In the genomic region with DNA sequence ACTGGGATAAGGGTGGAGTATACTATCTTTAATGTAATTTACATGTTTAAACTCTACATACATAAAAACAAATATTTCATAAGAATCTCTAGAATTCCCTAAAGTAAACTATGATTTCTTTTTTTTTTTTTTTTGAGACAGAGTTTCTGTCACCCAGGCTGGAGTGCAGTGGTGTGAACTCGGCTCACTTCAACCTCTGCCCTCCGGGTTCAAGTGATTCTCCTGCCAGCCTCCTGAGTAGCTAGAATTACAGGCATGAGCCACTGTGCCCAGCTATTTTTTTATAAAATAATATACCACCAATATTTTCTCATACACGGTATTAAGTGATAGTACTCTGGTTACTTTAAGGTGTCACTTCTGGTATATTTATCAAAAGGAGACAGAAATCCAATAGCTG, we compare ENCODE assay signal across 32 cellular contexts.
DNase-seq lines count a peak whose midpoint lies in the region; ATAC-seq, FAIRE-seq and TF ChIP-seq lines count a peak whose summit lies in the region.
"Had no signal": no experiment of that assay in that cellular context is flagged by ENCODE, and none has a peak within 500 bp of the region (broad histone marks: within the 10 kb centered on the region; RNA-seq: fewer than 3 reads in every experiment).

No MANE protein-coding gene starts in this region.

- H3K4me3 ChIP-seq in GM12878, result no peak overlapping the region
- H3K4me3 ChIP-seq in smooth muscle cell, result no peak overlapping the region
- H3K4me3 ChIP-seq: A549, adrenal gland, gastroesophageal sphincter, GM23248, MG63, neural progenitor cell, PC-9 had no signal

- H2AFZ ChIP-seq in GM12878 (ENCODE audit: control insufficient read depth, low read depth, low read length), result no peak overlapping the region
- H2AFZ ChIP-seq in smooth muscle cell (ENCODE audit: low read depth), result no peak overlapping the region
- H2AFZ ChIP-seq: GM23248, neural progenitor cell, PC-9 had no signal

- H3K36me3 ChIP-seq in GM12878 (ENCODE audit: control insufficient read depth in 2 of 2, insufficient read depth in 2 of 2, low read length in 1 of 2), result no peaks in the 10 kb centered on the region
- no peaks in the 10 kb centered on the region for H3K36me3 ChIP-seq in smooth muscle cell (ENCODE audit: low read depth)
- H3K36me3 ChIP-seq: adrenal gland, gastroesophageal sphincter, MG63, neural progenitor cell had no signal

- CTCF ChIA-PET in CD4-positive, alpha-beta T cell (lab: Charles Lee), result no interaction called here
- CTCF ChIA-PET in GM12878 (lab: Yijun Ruan, JAX), result interaction anchor here (0.6 to 1.0 kb wide), 4 partner anchors 26 to 194 kb away, joined by 3 read pairs; no protein-coding TSS in a partner anchor
- CTCF ChIA-PET in activated naive CD4-positive, alpha-beta T cell treated with anti-CD3 and anti-CD28 coated beads for 36 hours (lab: Charles Lee), result no interaction called here

- TF ChIP-seq CTCF in CD4-positive, alpha-beta T cell (IDR thresholded peaks at IDR 0.05), result no peak
- no peak for TF ChIP-seq CTCF in GM12878 (IDR thresholded peaks at IDR 0.05 in 2 of 3, conservative IDR thresholded peaks at IDR 0.05 in 1 of 3; ENCODE audit: control insufficient read depth in 2 of 3, extremely low read depth in 1 of 3, insufficient read depth in 1 of 3, low read depth in 3 of 3, low read length in 3 of 3)
- no peak for TF ChIP-seq CTCF in smooth muscle cell (IDR thresholded peaks at IDR 0.05; ENCODE audit: borderline replicate concordance, insufficient read depth, poor library complexity, severe bottlenecking)

- no TSS peak for BruUV-seq in GM12878 (replicated peaks; lab: Mats Ljungman, UMichigan)

- no peak for DNase-seq in CD4-positive, alpha-beta T cell
- DNase-seq in GM12878 (ENCODE audit: low read depth, low spot score) (no peak), left lobe of liver (ENCODE audit: low spot score) (no peak), smooth muscle cell (lab: John Stamatoyannopoulos, UW; ENCODE audit: unreplicated experiment) (no peak), SIG-M5 (lab: John Stamatoyannopoulos, UW) (no peak)
- no peak for DNase-seq in activated T-helper 2 cell treated with anti-CD3 and anti-CD28 coated beads, Interferon-gamma antibody, Interleukin-2, Interleukin-4, amounts not matched to agents 10 μg/mL and 5 μg/mL and 100 μg/mL, durations not matched to agents 14 hours and 24 hours and 36 hours (ENCODE audit: low spot score)
- DNase-seq in activated naive CD4-positive, alpha-beta T cell treated with anti-CD3 and anti-CD28 coated beads for 36 hours, result no peak
- DNase-seq: activated CD4-positive, alpha-beta memory T cell treated with anti-CD3 and anti-CD28 coated beads, Interleukin-2, amount 10 ng/mL, durations not matched to agents 7 days and 5 days; activated CD8-positive, alpha-beta memory T cell treated with anti-CD3 and anti-CD28 coated beads, Interleukin-2, amount 50 U/mL, for 4 hours; activated naive CD4-positive, alpha-beta T cell treated with Interleukin-2 at 50 U/mL for 16 hours; adrenal gland; cerebellar nuclear complex; DND-41; GF-D8; GM23248; hippocampal formation; KBM-7; mesenchymal stem cell; MG63; NCI-H187 treated with DMSO at 0.1 percent for 48 hours; NCI-H524 treated with DMSO at 0.1 percent for 48 hours; PC-9; posterior cingulate gyrus; SHP77; stimulated activated CD4-positive, alpha-beta T cell treated with anti-CD3 and anti-CD28 coated beads, Interleukin-4, amount 100 ng/mL, for 24 hours had no signal

- no peaks in the 10 kb centered on the region for H3K9me3 ChIP-seq in CD4-positive, alpha-beta T cell (ENCODE audit: control insufficient read depth, low read length)
- H3K9me3 ChIP-seq in GM12878 (replicated peaks; ENCODE audit: control insufficient read depth, insufficient read depth, low read length), result no peaks in the 10 kb centered on the region
- no peaks in the 10 kb centered on the region for H3K9me3 ChIP-seq in smooth muscle cell (replicated peaks; ENCODE audit: low read depth)
- H3K9me3 ChIP-seq: A549, adrenal gland, gastroesophageal sphincter, MG63 had no signal

- ATAC-seq in CD4-positive, alpha-beta T cell (ENCODE audit: poor library complexity), result no peak
- peak; percentile 17; the same call in 2 of the 3 replicates for ATAC-seq in GM12878
- peak; percentile 62 for ATAC-seq in left lobe of liver
- no peak for ATAC-seq in GM18873 (IDR thresholded peaks at IDR 0.05; ENCODE audit: low FRiP score, unreplicated experiment)
- ATAC-seq: A549, gastroesophageal sphincter had no signal

- SMC1A ChIA-PET in GM12878 (lab: Charles Lee; ENCODE audit: uncharacterized antibody, unreplicated experiment), result interaction anchor here (0.7 to 1.0 kb wide), 2 partner anchors 10 to 18 kb away, joined by 3 read pairs; no protein-coding TSS in a partner anchor

- H3K27ac ChIP-seq in CD4-positive, alpha-beta T cell (ENCODE audit: low read depth, low read length), result no peak overlapping the region
- H3K27ac ChIP-seq in GM12878 (ENCODE audit: control insufficient read depth, insufficient read depth) (no peak overlapping the region), smooth muscle cell (ENCODE audit: low read depth) (peak overlapping the region; percentile 2)
- H3K27ac ChIP-seq: A549, adrenal gland, GM23248, neural progenitor cell, PC-9 had no signal

- H3K4me2 ChIP-seq in GM12878 (ENCODE audit: control insufficient read depth, insufficient read depth) (no peak overlapping the region), smooth muscle cell (no peak overlapping the region)
- H3K4me2 ChIP-seq: A549, neural progenitor cell, PC-9 had no signal

- no peaks in the 10 kb centered on the region for H3F3A ChIP-seq in smooth muscle cell (ENCODE audit: low read depth)

- WGBS in GM12878 (ENCODE audit: insufficient coverage, insufficient replicate concordance, low lambda C conversion rate, missing lambda C conversion rate), result 76% methylated on average over 3 of the region's 3 CpGs
- WGBS in smooth muscle cell (ENCODE audit: low lambda C conversion rate), result 91% methylated on average over 3 of the region's 3 CpGs

- POLR2A ChIA-PET in CD4-positive, alpha-beta T cell (lab: Charles Lee), result no interaction called here
- POLR2A ChIA-PET in GM12878 (lab: Charles Lee), result no interaction called here

- no peaks in the 10 kb centered on the region for H3K4me1 ChIP-seq in GM12878 (ENCODE audit: control insufficient read depth, insufficient read depth, low read length)
- H3K4me1 ChIP-seq in smooth muscle cell (ENCODE audit: low read depth), result no peaks in the 10 kb centered on the region
- H3K4me1 ChIP-seq: A549, adrenal gland, neural progenitor cell had no signal

- no peaks in the 10 kb centered on the region for H3K79me2 ChIP-seq in GM12878 (ENCODE audit: control insufficient read depth, insufficient read depth, low read length)
- no peaks in the 10 kb centered on the region for H3K79me2 ChIP-seq in smooth muscle cell (ENCODE audit: low read depth)

- H3K27ac Mint-ChIP-seq in CD4-positive, alpha-beta T cell, result peak overlapping the region; percentile 13
- no peak overlapping the region for H3K27ac Mint-ChIP-seq in activated T-helper 2 cell treated with anti-CD3 and anti-CD28 coated beads, Interferon-gamma antibody, Interleukin-2, Interleukin-4, amounts not matched to agents 10 μg/mL and 5 μg/mL and 100 μg/mL, durations not matched to agents 14 hours and 24 hours and 36 hours
- H3K27ac Mint-ChIP-seq in activated naive CD4-positive, alpha-beta T cell treated with anti-CD3 and anti-CD28 coated beads for 36 hours, result no peak overlapping the region
- H3K27ac Mint-ChIP-seq: activated CD4-positive, alpha-beta memory T cell treated with anti-CD3 and anti-CD28 coated beads, Interleukin-2, amount 10 ng/mL, durations not matched to agents 7 days and 5 days; neural progenitor cell; T-helper 2 cell treated with Interferon-gamma antibody and Interleukin-4, amounts not matched to agents 5 μg/mL and 100 μg/mL, for 36 hours had no signal

- intact Hi-C loops in CD4-positive, alpha-beta T cell (cut with DNase I, micrococcal nuclease), result no loop called here
- intact Hi-C loops in GM12878 (cut with micrococcal nuclease; ENCODE audit: unreplicated experiment), result no loop called here
- intact Hi-C loops in activated T-helper 2 cell treated with anti-CD3 and anti-CD28 coated beads, Interferon-gamma antibody, Interleukin-2, Interleukin-4, amounts not matched to agents 10 μg/mL and 5 μg/mL and 100 μg/mL, durations not matched to agents 14 hours and 24 hours and 36 hours (cut with micrococcal nuclease), result no loop called here
- intact Hi-C loops in activated naive CD4-positive, alpha-beta T cell treated with anti-CD3 and anti-CD28 coated beads for 36 hours (cut with micrococcal nuclease), result no loop called here

- TF ChIP-seq EP300 in GM12878 (IDR thresholded peaks at IDR 0.05; ENCODE audit: borderline replicate concordance in 1 of 2, control insufficient read depth in 1 of 2, low read depth in 2 of 2, low read length in 2 of 2), result no peak

- TF ChIP-seq POLR2A in GM12878 (IDR thresholded peaks at IDR 0.05; ENCODE audit: low read depth, low read length), result no peak

- no peaks in the 10 kb centered on the region for H3K9me3 Mint-ChIP-seq in CD4-positive, alpha-beta T cell
- H3K9me3 Mint-ChIP-seq in activated T-helper 2 cell treated with anti-CD3 and anti-CD28 coated beads, Interferon-gamma antibody, Interleukin-2, Interleukin-4, amounts not matched to agents 10 μg/mL and 5 μg/mL and 100 μg/mL, durations not matched to agents 14 hours and 24 hours and 36 hours, result peaks cover 4% of the 10 kb centered on the region
- peaks cover 6% of the 10 kb centered on the region for H3K9me3 Mint-ChIP-seq in activated naive CD4-positive, alpha-beta T cell treated with anti-CD3 and anti-CD28 coated beads for 36 hours

- no peak for TF ChIP-seq RAD21 in GM12878 (IDR thresholded peaks at IDR 0.05; ENCODE audit: insufficient read depth, low read depth, low read length)

- H3K4me3 Mint-ChIP-seq in CD4-positive, alpha-beta T cell, result no peak overlapping the region
- H3K4me3 Mint-ChIP-seq in activated T-helper 2 cell treated with anti-CD3 and anti-CD28 coated beads, Interferon-gamma antibody, Interleukin-2, Interleukin-4, amounts not matched to agents 10 μg/mL and 5 μg/mL and 100 μg/mL, durations not matched to agents 14 hours and 24 hours and 36 hours (ENCODE audit: low read depth), result no peak overlapping the region
- no peak overlapping the region for H3K4me3 Mint-ChIP-seq in activated naive CD4-positive, alpha-beta T cell treated with anti-CD3 and anti-CD28 coated beads for 36 hours
- H3K4me3 Mint-ChIP-seq: activated CD4-positive, alpha-beta memory T cell treated with anti-CD3 and anti-CD28 coated beads, Interleukin-2, amount 10 ng/mL, durations not matched to agents 7 days and 5 days; neural progenitor cell; T-helper 2 cell treated with Interferon-gamma antibody and Interleukin-4, amounts not matched to agents 5 μg/mL and 100 μg/mL, for 36 hours had no signal

- RAD21 ChIA-PET in GM12878 (lab: Charles Lee; ENCODE audit: unreplicated experiment), result interaction anchor here (1.2 kb wide), 1 partner anchor 27 kb away, joined by 3 read pairs; no protein-coding TSS in a partner anchor

- FAIRE-seq in GM12878 (lab: Jason Lieb, UNC), result no peak
- FAIRE-seq: A549, D721Med had no signal

- in situ Hi-C loops in GM12878 (cut with MboI), result no loop called here

- H3K27me3 ChIP-seq in CD4-positive, alpha-beta T cell (ENCODE audit: control insufficient read depth, insufficient read depth, low read length), result no peaks in the 10 kb centered on the region
- H3K27me3 ChIP-seq in GM12878 (replicated peaks in 1 of 2; ENCODE audit: control insufficient read depth in 2 of 2, insufficient read depth in 2 of 2, low read length in 1 of 2) (no peaks in the 10 kb centered on the region), smooth muscle cell (ENCODE audit: low read depth) (no peaks in the 10 kb centered on the region)
- H3K27me3 ChIP-seq: adrenal gland, gastroesophageal sphincter, MG63, neural progenitor cell had no signal

- H4K20me1 ChIP-seq in GM12878 (ENCODE audit: control insufficient read depth, insufficient read depth) (no peaks in the 10 kb centered on the region), smooth muscle cell (ENCODE audit: low read depth) (no peaks in the 10 kb centered on the region)

- H3K4me1 Mint-ChIP-seq in CD4-positive, alpha-beta T cell (ENCODE audit: low read depth), result peaks cover 12% of the 10 kb centered on the region
- H3K4me1 Mint-ChIP-seq in activated T-helper 2 cell treated with anti-CD3 and anti-CD28 coated beads, Interferon-gamma antibody, Interleukin-2, Interleukin-4, amounts not matched to agents 10 μg/mL and 5 μg/mL and 100 μg/mL, durations not matched to agents 14 hours and 24 hours and 36 hours (ENCODE audit: low read depth), result no peaks in the 10 kb centered on the region
- peaks cover 2% of the 10 kb centered on the region for H3K4me1 Mint-ChIP-seq in activated naive CD4-positive, alpha-beta T cell treated with anti-CD3 and anti-CD28 coated beads for 36 hours (ENCODE audit: low read depth)
- H3K4me1 Mint-ChIP-seq: activated CD4-positive, alpha-beta memory T cell treated with anti-CD3 and anti-CD28 coated beads, Interleukin-2, amount 10 ng/mL, durations not matched to agents 7 days and 5 days; neural progenitor cell had no signal

- H3K36me3 Mint-ChIP-seq in CD4-positive, alpha-beta T cell (ENCODE audit: low read depth), result peaks cover 17% of the 10 kb centered on the region
- peaks cover 10% of the 10 kb centered on the region for H3K36me3 Mint-ChIP-seq in activated T-helper 2 cell treated with anti-CD3 and anti-CD28 coated beads, Interferon-gamma antibody, Interleukin-2, Interleukin-4, amounts not matched to agents 10 μg/mL and 5 μg/mL and 100 μg/mL, durations not matched to agents 14 hours and 24 hours and 36 hours (ENCODE audit: low read depth)
- peaks cover 13% of the 10 kb centered on the region for H3K36me3 Mint-ChIP-seq in activated naive CD4-positive, alpha-beta T cell treated with anti-CD3 and anti-CD28 coated beads for 36 hours (ENCODE audit: low read depth)

- H3K9ac ChIP-seq in GM12878 (ENCODE audit: control insufficient read depth, insufficient read depth, low read length), result no peak overlapping the region
- no peak overlapping the region for H3K9ac ChIP-seq in smooth muscle cell (ENCODE audit: low read depth)
- H3K9ac ChIP-seq: GM23248, neural progenitor cell had no signal

- H3K27me3 Mint-ChIP-seq in CD4-positive, alpha-beta T cell, result no peaks in the 10 kb centered on the region
- no peaks in the 10 kb centered on the region for H3K27me3 Mint-ChIP-seq in activated T-helper 2 cell treated with anti-CD3 and anti-CD28 coated beads, Interferon-gamma antibody, Interleukin-2, Interleukin-4, amounts not matched to agents 10 μg/mL and 5 μg/mL and 100 μg/mL, durations not matched to agents 14 hours and 24 hours and 36 hours (ENCODE audit: low read depth)
- no peaks in the 10 kb centered on the region for H3K27me3 Mint-ChIP-seq in activated naive CD4-positive, alpha-beta T cell treated with anti-CD3 and anti-CD28 coated beads for 36 hours (ENCODE audit: low read depth)
- H3K27me3 Mint-ChIP-seq: activated CD4-positive, alpha-beta memory T cell treated with anti-CD3 and anti-CD28 coated beads, Interleukin-2, amount 10 ng/mL, durations not matched to agents 7 days and 5 days; brain had no signal

Comparison
In these comparisons a context has a peak if more than half of its experiments do, and no peak if none do; other contexts are left out.
1. ATAC-seq: peak in GM12878 (single experiment) and left lobe of liver (single experiment); none in CD4-positive, alpha-beta T cell (single experiment) and GM18873 (single experiment).